Comparison of ENCODE assay signal across 8 cellular contexts in genomic region chr1:212514056-212514614, GRCh38.
DNase-seq lines count a peak whose midpoint lies in the region; ATAC-seq and TF ChIP-seq lines count a peak whose summit lies in the region.

No MANE protein-coding gene starts in this region.

- POLR2A ChIA-PET in PC-9 (lab: Charles Lee; ENCODE audit: unreplicated experiment): interaction anchor here (0.5 kb wide), 1 partner anchor 36 kb away, joined by 3 read pairs; no protein-coding TSS in a partner anchor

- no peaks in the 10 kb centered on the region for H3K27me3 ChIP-seq in PC-9 (ENCODE audit: insufficient read depth, low read depth)
- H3K27me3 ChIP-seq in esophagus squamous epithelium: peaks cover 0 to 72% (median 2%) of the 10 kb centered on the region in 4 donors

- H3K36me3 ChIP-seq in PC-9 (ENCODE audit: low read depth): no peaks in the 10 kb centered on the region
- H3K36me3 ChIP-seq in esophagus squamous epithelium: no peaks in the 10 kb centered on the region

- H3K4me1 ChIP-seq in PC-9 (replicated peaks; ENCODE audit: insufficient read depth) (peaks cover 28% of the 10 kb centered on the region), esophagus squamous epithelium (peaks cover 0 to 25% (median 13%) of the 10 kb centered on the region in 3 donors)

- peak overlapping the region; percentile 73 for H3K4me2 ChIP-seq in PC-9

- no peak overlapping the region for H2AFZ ChIP-seq in PC-9

- TF ChIP-seq CTCF in PC-9 (conservative IDR thresholded peaks at IDR 0.05) (no peak; the same call in 1 of the 2 replicates), esophagus squamous epithelium (IDR thresholded peaks at IDR 0.05) (no peak), retinal pigment epithelial cell (conservative IDR thresholded peaks at IDR 0.05; ENCODE audit: low read depth, low read length) (peak; percentile 16)

- CTCF ChIA-PET in PC-9 (lab: Charles Lee): interaction anchor here (1.2 kb wide), 1 partner anchor 36 kb away, joined by 12 read pairs; no protein-coding TSS in a partner anchor

- H3K27ac ChIP-seq in PC-9 (peak overlapping the region; percentile 76), esophagus squamous epithelium (no peak overlapping the region)

- BruUV-seq in PC-9 (replicated peaks; lab: Mats Ljungman, UMichigan): no TSS peak

- no peak for TF ChIP-seq POLR2A in esophagus squamous epithelium (IDR thresholded peaks at IDR 0.05)

- ATAC-seq in GM21367 (IDR thresholded peaks at IDR 0.05; ENCODE audit: unreplicated experiment) (no peak), HG03460 (IDR thresholded peaks at IDR 0.05; ENCODE audit: unreplicated experiment) (no peak), GM21576 (IDR thresholded peaks at IDR 0.05; ENCODE audit: unreplicated experiment) (no peak)

- no peaks in the 10 kb centered on the region for H4K20me1 ChIP-seq in PC-9 (ENCODE audit: insufficient read depth)

- H3K9me2 ChIP-seq in PC-9 (ENCODE audit: insufficient read depth): no peaks in the 10 kb centered on the region

- H3K9me3 ChIP-seq in PC-9 (ENCODE audit: insufficient read depth, low read depth) (no peaks in the 10 kb centered on the region), esophagus squamous epithelium (no peaks in the 10 kb centered on the region)

- no peaks in the 10 kb centered on the region for H3K79me2 ChIP-seq in PC-9 (ENCODE audit: low read depth)

- WGBS in esophagus squamous epithelium, 2 donors: 53 to 64% methylated on average over 4 to 8 of the region's 25 CpGs

- peaks cover 24% of the 10 kb centered on the region for H3F3A ChIP-seq in PC-9 (ENCODE audit: insufficient read depth, low read depth)

- H3K4me3 ChIP-seq in PC-9 (peak overlapping the region; percentile 25; the same call in 1 of the 2 replicates), esophagus squamous epithelium (peak overlapping the region; percentile 6 to 44 (median 32)), retinal pigment epithelial cell (ENCODE audit: low read length) (no peak overlapping the region)

- peak; percentile 34 for DNase-seq in NCI-H2196 (lab: John Stamatoyannopoulos, UW; ENCODE audit: unreplicated experiment)
- no peak for DNase-seq in NCI-H2196 treated with DMSO at 0.1 percent for 48 hours (lab: John Stamatoyannopoulos, UW; ENCODE audit: unreplicated experiment)
- DNase-seq in PC-9: peak; percentile 83 to 96
- no peak for DNase-seq in esophagus squamous epithelium (lab: John Stamatoyannopoulos, UW)
- no peak for DNase-seq in retinal pigment epithelial cell (ENCODE audit: low read depth)

- intact Hi-C loops in PC-9 (cut with micrococcal nuclease; ENCODE audit: unreplicated experiment) (loop anchor here (5.0 kb wide), 1 partner anchor 37 kb away; no protein-coding TSS in a partner anchor), esophagus squamous epithelium (cut with DNase I) (no loop called here)

Comparison
In these comparisons a context has a peak if more than half of its experiments do, and no peak if none do; other contexts are left out.
1. DNase-seq: peak in NCI-H2196 (single experiment) and PC-9 (2 of 2); none in NCI-H2196 treated with DMSO at 0.1 percent for 48 hours (single experiment), esophagus squamous epithelium (single experiment) and retinal pigment epithelial cell (single experiment).